39 cellular contexts compared by ENCODE assay signal in the genomic region with DNA sequence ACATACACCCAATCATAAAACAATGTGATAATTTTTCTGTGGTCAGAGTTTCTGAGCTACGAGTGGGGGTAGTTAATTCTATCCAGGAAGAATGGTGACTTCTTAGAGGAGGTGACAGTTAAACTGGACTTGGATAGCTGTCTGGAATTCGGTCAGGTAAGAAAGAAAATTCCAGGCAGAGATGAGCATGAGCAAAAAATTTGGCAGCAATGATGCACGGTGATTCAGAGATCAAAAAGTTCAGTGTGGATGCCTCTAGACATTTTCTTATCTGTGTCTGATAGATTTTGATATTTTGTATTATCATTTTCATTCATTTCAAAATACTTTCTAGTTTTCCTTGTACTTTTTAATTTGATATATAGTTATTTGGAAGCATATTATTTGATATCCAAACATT. TPM values are rescaled to one million over a fixed set of nuclear protein-coding genes. Genes with fewer than 3 reads are reported as not detected.
"Had no signal": no experiment of that assay in that cellular context is flagged by ENCODE, and none has a peak within 500 bp of the region (broad histone marks: within the 10 kb centered on the region; RNA-seq: fewer than 3 reads in every experiment).

No MANE protein-coding gene starts in this region.

- H3K27me3 Mint-ChIP-seq: activated naive CD8-positive, alpha-beta T cell treated with anti-CD3 and anti-CD28 coated beads for 36 hours had no signal

- DNase-seq: activated B cell treated with CpG ODN at 0.5 μM for 24 hours; activated CD4-positive, alpha-beta memory T cell treated with anti-CD3 and anti-CD28 coated beads for 36 hours; activated CD4-positive, alpha-beta T cell treated with anti-CD3 and anti-CD28 coated beads for 4 hours; activated CD4-positive, alpha-beta T cell treated with anti-CD3 and anti-CD28 coated beads, Interleukin-2, amount 10 ng/mL, durations not matched to agents 24 days and 14 days; activated CD4-positive, alpha-beta T cell treated with anti-CD3 and anti-CD28 coated beads, Interleukin-2, amount 50 U/mL, for 1 hour; activated CD4-positive, alpha-beta T cell treated with anti-CD3 and anti-CD28 coated beads, Interleukin-2, amount 50 U/mL, for 4 hours; activated CD4-positive, CD25-positive, alpha-beta regulatory T cell treated with anti-CD3 and anti-CD28 coated beads, Interleukin-2, amount 50 U/mL, for 72 hours; activated CD8-positive, alpha-beta memory T cell treated with anti-CD3 and anti-CD28 coated beads, Interleukin-2, amount 50 U/mL, for 4 hours; activated CD8-positive, alpha-beta T cell treated with anti-CD3 and anti-CD28 coated beads for 36 hours; activated effector memory CD4-positive, alpha-beta T cell treated with anti-CD3 and anti-CD28 coated beads, Interleukin-2, amount 50 U/mL, for 16 hours; activated gamma-delta T cell treated with Interleukin-2 at 50 U/mL for 16 hours; activated naive CD4-positive, alpha-beta T cell; activated naive CD4-positive, alpha-beta T cell treated with anti-CD3 and anti-CD28 coated beads for 36 hours; activated naive CD4-positive, alpha-beta T cell treated with anti-CD3 and anti-CD28 coated beads, Interleukin-2, amount 50 U/mL, for 16 hours; activated naive CD8-positive, alpha-beta T cell treated with anti-CD3 and anti-CD28 coated beads for 36 hours; activated T-cell treated with anti-CD3 and anti-CD28 coated beads for 4 hours; activated T-cell treated with anti-CD3 and anti-CD28 coated beads, Interleukin-2, amount 50 U/mL, for 1 hour; activated T-cell treated with anti-CD3 and anti-CD28 coated beads, Interleukin-2, amount 50 U/mL, for 4 hours; activated T-cell treated with anti-CD3 and anti-CD28 coated beads, Interleukin-2, amount 50 U/mL, for 72 hours; adrenal gland; amniotic stem cell; aorta; body of pancreas; brain microvascular endothelial cell; caudate nucleus; cerebellar nuclear complex; T-helper 2 cell; T-helper 9 cell had no signal

- H3K4me1 Mint-ChIP-seq: activated B cell treated with CpG ODN at 0.5 μM for 24 hours; activated CD4-positive, alpha-beta T cell treated with anti-CD3 and anti-CD28 coated beads, Interleukin-2, amount 10 ng/mL, durations not matched to agents 24 days and 14 days; activated naive CD8-positive, alpha-beta T cell treated with anti-CD3 and anti-CD28 coated beads for 36 hours; activated T-helper 17 cell treated with anti-CD3 and anti-CD28 coated beads, Interleukin-2, amount 50 U/mL, for 72 hours; central memory CD8-positive, alpha-beta T cell had no signal

- H3K9me3 Mint-ChIP-seq: activated B cell treated with CpG ODN at 0.5 μM for 24 hours; activated CD4-positive, alpha-beta memory T cell treated with anti-CD3 and anti-CD28 coated beads for 36 hours; activated CD4-positive, alpha-beta T cell treated with anti-CD3 and anti-CD28 coated beads, Interleukin-2, amount 10 ng/mL, durations not matched to agents 24 days and 14 days; activated CD8-positive, alpha-beta T cell treated with anti-CD3 and anti-CD28 coated beads for 36 hours; activated naive CD4-positive, alpha-beta T cell treated with anti-CD3 and anti-CD28 coated beads for 36 hours; activated naive CD4-positive, alpha-beta T cell treated with anti-CD3 and anti-CD28 coated beads, Interleukin-2, amount 50 U/mL, for 72 hours; activated naive CD8-positive, alpha-beta T cell treated with anti-CD3 and anti-CD28 coated beads for 36 hours; activated T-cell treated with anti-CD3 and anti-CD28 coated beads, Interleukin-2, amount 50 U/mL, for 4 hours; activated T-cell treated with anti-CD3 and anti-CD28 coated beads, Interleukin-2, amount 50 U/mL, for 72 hours; activated T-helper 1 cell treated with anti-CD3 and anti-CD28 coated beads, Interleukin-12 subunit alpha, Interleukin-12 subunit beta, Interleukin-2, Interleukin-4 antibody, amounts not matched to agents 30 ng/mL and 10 ng/mL and 1 ng/mL, durations not matched to agents 14 hours and 24 hours and 36 hours; activated T-helper 17 cell treated with anti-CD3 and anti-CD28 coated beads, Interleukin-2, amount 50 U/mL, for 72 hours; central memory CD8-positive, alpha-beta T cell; T-helper 1 cell treated with Interleukin-12 subunit alpha and Interleukin-12 subunit beta and Interleukin-4 antibody, amounts not matched to agents 30 μg/mL and 1 μg/mL, for 36 hours; T-helper 2 cell treated with Interferon-gamma antibody and Interleukin-4, amounts not matched to agents 5 μg/mL and 100 μg/mL, for 36 hours had no signal

- H3K27ac ChIP-seq: adrenal gland, body of pancreas, brain microvascular endothelial cell, cardiac muscle cell, VCaP had no signal

- H3K36me3 Mint-ChIP-seq: activated CD4-positive, alpha-beta memory T cell treated with anti-CD3 and anti-CD28 coated beads for 36 hours; activated naive CD4-positive, alpha-beta T cell treated with anti-CD3 and anti-CD28 coated beads, Interleukin-2, amount 50 U/mL, for 72 hours; activated naive CD8-positive, alpha-beta T cell treated with anti-CD3 and anti-CD28 coated beads for 36 hours had no signal

- H3K9me3 ChIP-seq: adrenal gland, body of pancreas had no signal

- H3K4me3 ChIP-seq: adrenal gland, body of pancreas, cardiac muscle cell had no signal

- H3K27ac Mint-ChIP-seq: activated B cell treated with CpG ODN at 0.5 μM for 24 hours; activated CD4-positive, alpha-beta memory T cell treated with anti-CD3 and anti-CD28 coated beads for 36 hours; activated CD4-positive, alpha-beta T cell treated with anti-CD3 and anti-CD28 coated beads, Interleukin-2, amount 10 ng/mL, durations not matched to agents 24 days and 14 days; activated CD8-positive, alpha-beta T cell treated with anti-CD3 and anti-CD28 coated beads for 36 hours; activated naive CD4-positive, alpha-beta T cell treated with anti-CD3 and anti-CD28 coated beads for 36 hours; activated naive CD8-positive, alpha-beta T cell treated with anti-CD3 and anti-CD28 coated beads for 36 hours; activated T-cell treated with anti-CD3 and anti-CD28 coated beads, Interleukin-2, amount 50 U/mL, for 72 hours; activated T-helper 1 cell treated with anti-CD3 and anti-CD28 coated beads, Interleukin-12 subunit alpha, Interleukin-12 subunit beta, Interleukin-2, Interleukin-4 antibody, amounts not matched to agents 30 ng/mL and 10 ng/mL and 1 ng/mL, durations not matched to agents 14 hours and 24 hours and 36 hours; activated T-helper 17 cell treated with anti-CD3 and anti-CD28 coated beads, Interleukin-2, amount 50 U/mL, for 72 hours; T-helper 1 cell treated with Interleukin-12 subunit alpha and Interleukin-12 subunit beta and Interleukin-4 antibody, amounts not matched to agents 30 μg/mL and 1 μg/mL, for 36 hours; T-helper 2 cell treated with Interferon-gamma antibody and Interleukin-4, amounts not matched to agents 5 μg/mL and 100 μg/mL, for 36 hours had no signal

- H3K27me3 ChIP-seq: adrenal gland, body of pancreas, brain microvascular endothelial cell had no signal

- H3K4me3 Mint-ChIP-seq: activated B cell treated with CpG ODN at 0.5 μM for 24 hours; activated CD4-positive, alpha-beta memory T cell treated with anti-CD3 and anti-CD28 coated beads for 36 hours; activated CD4-positive, alpha-beta T cell treated with anti-CD3 and anti-CD28 coated beads, Interleukin-2, amount 10 ng/mL, durations not matched to agents 24 days and 14 days; activated CD8-positive, alpha-beta T cell treated with anti-CD3 and anti-CD28 coated beads for 36 hours; activated naive CD4-positive, alpha-beta T cell treated with anti-CD3 and anti-CD28 coated beads for 36 hours; activated naive CD8-positive, alpha-beta T cell treated with anti-CD3 and anti-CD28 coated beads for 36 hours; activated T-cell treated with anti-CD3 and anti-CD28 coated beads, Interleukin-2, amount 50 U/mL, for 4 hours; activated T-cell treated with anti-CD3 and anti-CD28 coated beads, Interleukin-2, amount 50 U/mL, for 72 hours; activated T-helper 1 cell treated with anti-CD3 and anti-CD28 coated beads, Interleukin-12 subunit alpha, Interleukin-12 subunit beta, Interleukin-2, Interleukin-4 antibody, amounts not matched to agents 30 ng/mL and 10 ng/mL and 1 ng/mL, durations not matched to agents 14 hours and 24 hours and 36 hours; activated T-helper 17 cell treated with anti-CD3 and anti-CD28 coated beads, Interleukin-2, amount 50 U/mL, for 72 hours; central memory CD8-positive, alpha-beta T cell; T-helper 1 cell treated with Interleukin-12 subunit alpha and Interleukin-12 subunit beta and Interleukin-4 antibody, amounts not matched to agents 30 μg/mL and 1 μg/mL, for 36 hours; T-helper 2 cell treated with Interferon-gamma antibody and Interleukin-4, amounts not matched to agents 5 μg/mL and 100 μg/mL, for 36 hours had no signal

- H3K36me3 ChIP-seq: adrenal gland, brain microvascular endothelial cell, cardiac muscle cell had no signal

- H3K4me1 ChIP-seq: body of pancreas had no signal

- ATAC-seq: activated CD8-positive, alpha-beta T cell treated with anti-CD3 and anti-CD28 coated beads for 36 hours; activated naive CD4-positive, alpha-beta T cell treated with anti-CD3 and anti-CD28 coated beads, Interleukin-2, amount 50 U/mL, for 72 hours; activated T-cell treated with anti-CD3 and anti-CD28 coated beads, Interleukin-2, amount 50 U/mL, for 4 hours; activated T-cell treated with anti-CD3 and anti-CD28 coated beads, Interleukin-2, amount 50 U/mL, for 72 hours; activated T-helper 17 cell treated with anti-CD3 and anti-CD28 coated beads, Interleukin-2, amount 50 U/mL, for 72 hours; body of pancreas had no signal

RNA-seq across cellular contexts. Expression of a gene that starts 12.0 kb away (rescaled TPM):
- total RNA-seq: activated B cell treated with CpG ODN at 0.5 μM for 24 hours; activated CD4-positive, alpha-beta memory T cell treated with anti-CD3 and anti-CD28 coated beads for 36 hours; activated CD4-positive, alpha-beta T cell treated with anti-CD3 and anti-CD28 coated beads, Interleukin-2, amount 10 ng/mL, durations not matched to agents 24 days and 14 days; activated CD8-positive, alpha-beta memory T cell treated with anti-CD3 and anti-CD28 coated beads for 36 hours; activated CD8-positive, alpha-beta T cell treated with anti-CD3 and anti-CD28 coated beads for 36 hours; activated naive CD4-positive, alpha-beta T cell treated with anti-CD3 and anti-CD28 coated beads for 36 hours; activated naive CD8-positive, alpha-beta T cell treated with anti-CD3 and anti-CD28 coated beads for 36 hours; activated T-cell treated with anti-CD3 and anti-CD28 coated beads, Interleukin-2, amount 50 U/mL, for 4 hours; activated T-cell treated with anti-CD3 and anti-CD28 coated beads, Interleukin-2, amount 50 U/mL, for 72 hours; activated T-helper 1 cell treated with anti-CD3 and anti-CD28 coated beads, Interleukin-12 subunit alpha, Interleukin-12 subunit beta, Interleukin-2, Interleukin-4 antibody, amounts not matched to agents 30 ng/mL and 10 ng/mL and 1 ng/mL, durations not matched to agents 14 hours and 24 hours and 36 hours; astrocyte; body of pancreas; cardiac muscle cell; chondrocyte had no signal
- polyA plus RNA-seq: cardiac muscle cell had no signal

RNA-seq across cellular contexts. Expression of a gene that starts 37.0 kb away (rescaled TPM):
- total RNA-seq: activated B cell treated with CpG ODN at 0.5 μM for 24 hours; activated CD4-positive, alpha-beta memory T cell treated with anti-CD3 and anti-CD28 coated beads for 36 hours; activated CD4-positive, alpha-beta T cell treated with anti-CD3 and anti-CD28 coated beads, Interleukin-2, amount 10 ng/mL, durations not matched to agents 24 days and 14 days; activated CD8-positive, alpha-beta memory T cell treated with anti-CD3 and anti-CD28 coated beads for 36 hours; activated CD8-positive, alpha-beta T cell treated with anti-CD3 and anti-CD28 coated beads for 36 hours; activated naive CD4-positive, alpha-beta T cell treated with anti-CD3 and anti-CD28 coated beads for 36 hours; activated naive CD4-positive, alpha-beta T cell treated with anti-CD3 and anti-CD28 coated beads, Interleukin-2, amount 50 U/mL, for 72 hours; activated naive CD8-positive, alpha-beta T cell treated with anti-CD3 and anti-CD28 coated beads for 36 hours; activated T-cell treated with anti-CD3 and anti-CD28 coated beads, Interleukin-2, amount 50 U/mL, for 4 hours; activated T-cell treated with anti-CD3 and anti-CD28 coated beads, Interleukin-2, amount 50 U/mL, for 72 hours; activated T-helper 17 cell treated with anti-CD3 and anti-CD28 coated beads, Interleukin-2, amount 50 U/mL, for 72 hours; astrocyte; body of pancreas; cardiac muscle cell had no signal
- polyA plus RNA-seq: cardiac muscle cell had no signal

RNA-seq across cellular contexts. Expression of a gene that starts 55.9 kb away (rescaled TPM):
- total RNA-seq: activated T-helper 17 cell treated with anti-CD3 and anti-CD28 coated beads, Interleukin-2, amount 50 U/mL, for 72 hours; cardiac muscle cell had no signal
- polyA plus RNA-seq: cardiac muscle cell had no signal
